ENCODE assay signal across 16 cellular contexts in genomic region chr6:11039040-11039439, GRCh38. TPM values are rescaled to one million over a fixed set of nuclear protein-coding genes. Genes with fewer than 3 reads are reported as not detected.
"Had no signal": no experiment of that assay in that cellular context is flagged by ENCODE, and none has a peak within 500 bp of the region (broad histone marks: within the 10 kb centered on the region; RNA-seq: fewer than 3 reads in every experiment).

No MANE protein-coding gene starts in this region.

- H3K9me3 Mint-ChIP-seq: activated naive CD4-positive, alpha-beta T cell treated with anti-CD3 and anti-CD28 coated beads, Interleukin-2, amount 50 U/mL, for 24 hours; neural crest cell; stimulated activated naive CD8-positive, alpha-beta T cell treated with anti-CD3 and anti-CD28 coated beads, Interleukin-15, Interleukin-2, amounts not matched to agents 100 ng/mL and 50 ng/mL, for 24 hours had no signal

- H3K9me3 ChIP-seq: heart left ventricle, left ventricle myocardium inferior, prostate gland, right atrium auricular region, transverse colon, vagina had no signal

- H3K36me3 ChIP-seq: heart left ventricle, left ventricle myocardium inferior, prostate gland, right atrium auricular region, transverse colon, vagina had no signal

- H3K4me3 ChIP-seq: heart left ventricle, left ventricle myocardium inferior, prostate gland, right atrium auricular region, transverse colon, vagina had no signal

- H3K4me1 ChIP-seq: prostate gland had no signal

- ATAC-seq: heart left ventricle had no signal

- H3K27me3 ChIP-seq: vagina had no signal

- H3K4me3 Mint-ChIP-seq: activated naive CD4-positive, alpha-beta T cell treated with anti-CD3 and anti-CD28 coated beads, Interleukin-2, amount 50 U/mL, for 24 hours; neural crest cell; stimulated activated naive CD8-positive, alpha-beta T cell treated with anti-CD3 and anti-CD28 coated beads, Interleukin-15, Interleukin-2, amounts not matched to agents 100 ng/mL and 50 ng/mL, for 24 hours had no signal

- H3K27ac Mint-ChIP-seq: activated naive CD4-positive, alpha-beta T cell treated with anti-CD3 and anti-CD28 coated beads, Interleukin-2, amount 50 U/mL, for 24 hours; stimulated activated naive CD8-positive, alpha-beta T cell treated with anti-CD3 and anti-CD28 coated beads, Interleukin-15, Interleukin-2, amounts not matched to agents 100 ng/mL and 50 ng/mL, for 24 hours had no signal

- H3K27ac ChIP-seq: heart left ventricle, left ventricle myocardium inferior, prostate gland, right atrium auricular region, transverse colon, vagina had no signal

- H3K36me3 Mint-ChIP-seq: activated naive CD4-positive, alpha-beta T cell treated with anti-CD3 and anti-CD28 coated beads, Interleukin-2, amount 50 U/mL, for 24 hours had no signal

- DNase-seq: activated CD4-positive, alpha-beta T cell treated with anti-CD3 and anti-CD28 coated beads, Interleukin-2, amount 50 U/mL, for 48 hours; activated gamma-delta T cell; cerebellar nuclear complex; cortex of kidney; heart left ventricle; kidney glomerular epithelial cell; left ventricle myocardium inferior; mammary epithelial cell; transverse colon had no signal

RNA-seq across cellular contexts. Expression of gene ELOVL2, which starts 5.1 kb away (rescaled TPM):
- total RNA-seq: mammary epithelial cell, mononuclear cell had no signal
- polyA plus RNA-seq: mammary epithelial cell had no signal
